16 cellular contexts compared by ENCODE assay signal in the genomic region with DNA sequence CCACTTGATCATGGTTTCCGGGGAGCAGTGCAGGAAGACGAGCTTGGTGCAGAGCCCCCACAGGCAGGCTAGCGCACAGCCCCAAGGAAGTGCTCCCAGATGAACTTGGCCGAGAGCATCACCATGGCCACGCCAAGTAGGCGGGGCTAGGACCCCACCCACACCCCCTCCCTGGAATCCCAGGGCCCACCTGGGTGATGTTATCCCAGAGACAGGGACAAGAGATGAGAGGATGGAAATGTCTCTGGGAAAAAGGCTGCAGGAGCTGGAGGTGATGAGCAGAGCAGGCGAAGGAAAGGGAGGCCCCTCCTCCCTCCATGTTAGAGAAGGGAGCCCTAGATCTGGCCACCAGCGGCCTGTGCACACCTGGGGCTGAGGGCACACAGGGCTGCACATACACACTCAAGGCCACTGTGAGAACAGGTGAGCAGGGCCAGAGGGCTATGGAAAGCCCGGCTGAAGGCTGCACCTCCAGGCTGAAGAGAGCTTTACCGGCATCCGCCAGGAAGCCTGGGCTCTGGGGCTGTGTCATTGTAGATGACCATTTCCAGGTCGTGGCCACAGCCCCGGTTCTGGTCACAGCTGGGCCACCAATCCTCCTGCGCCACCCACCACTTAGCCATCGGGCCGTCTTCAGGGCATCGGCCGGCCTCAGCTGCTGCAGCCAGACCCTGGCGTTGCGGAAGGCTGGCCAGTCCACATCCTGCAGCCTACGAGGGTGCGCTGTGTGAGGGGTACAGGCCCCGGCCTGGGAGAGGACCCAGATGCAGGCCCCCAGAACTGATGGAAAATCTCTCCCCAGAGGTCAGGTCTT. TPM values are rescaled to one million over a fixed set of nuclear protein-coding genes. Genes with fewer than 3 reads are reported as not detected.
DNase-seq lines count a peak whose midpoint lies in the region; ATAC-seq and TF ChIP-seq lines count a peak whose summit lies in the region.
"Had no signal": no experiment of that assay in that cellular context is flagged by ENCODE, and none has a peak within 500 bp of the region (broad histone marks: within the 10 kb centered on the region; RNA-seq: fewer than 3 reads in every experiment).

No MANE protein-coding gene starts in this region.

- no peak overlapping the region for H2BK15ac ChIP-seq in mesendoderm (replicated peaks; ENCODE audit: low read depth)

- H3K36me3 Mint-ChIP-seq in MCF 10A (ENCODE audit: insufficient read depth, unreplicated experiment) (no peaks in the 10 kb centered on the region), Calu3 (ENCODE audit: insufficient read depth, unreplicated experiment) (peaks cover 9% of the 10 kb centered on the region)

- no peak overlapping the region for H3K18ac ChIP-seq in mesendoderm (ENCODE audit: low read length)

- TF ChIP-seq CTCF in breast epithelium (IDR thresholded peaks at IDR 0.05), result no peak
- no peak for TF ChIP-seq CTCF in MCF 10A (IDR thresholded peaks at IDR 0.05; ENCODE audit: unreplicated experiment)
- no peak for TF ChIP-seq CTCF in transverse colon (IDR thresholded peaks at IDR 0.05)
- TF ChIP-seq CTCF in Calu3 (IDR thresholded peaks at IDR 0.05; ENCODE audit: unreplicated experiment), result no peak

- TF ChIP-seq EP300 in transverse colon (IDR thresholded peaks at IDR 0.05; ENCODE audit: low read depth), result no peak

- no peak overlapping the region for H4K8ac ChIP-seq in mesendoderm (ENCODE audit: low read depth, low read length)

- 87% methylated on average over 23 of the region's 23 CpGs; no CpG with 5 or more reads in 1 of the 2 donors for WGBS in transverse colon (ENCODE audit: low coverage in 1 of 2), 2 donors
- no CpG with 5 or more reads among the region's 23 CpGs for WGBS in mesendoderm (ENCODE audit: extremely low coverage, insufficient coverage, low lambda C conversion rate)

- CTCF ChIA-PET in MCF 10A (lab: Yijun Ruan, JAX) (no interaction called here), Calu3 (lab: Charles Lee) (no interaction called here)

- H3K27ac Mint-ChIP-seq in MCF 10A (ENCODE audit: low read depth, unreplicated experiment) (no peak overlapping the region), Calu3 (ENCODE audit: unreplicated experiment) (no peak overlapping the region)

- H3K27ac ChIP-seq in breast epithelium, result no peak overlapping the region
- no peak overlapping the region for H3K27ac ChIP-seq in transverse colon
- no peak overlapping the region for H3K27ac ChIP-seq in mesendoderm (ENCODE audit: low read depth, low read length)
- H3K27ac ChIP-seq: cardiac muscle cell, heart right ventricle had no signal

- no peak overlapping the region for H4K5ac ChIP-seq in mesendoderm (ENCODE audit: low read length)

- H3K4me3 Mint-ChIP-seq in MCF 10A (ENCODE audit: unreplicated experiment) (no peak overlapping the region), Calu3 (ENCODE audit: low read depth, unreplicated experiment) (no peak overlapping the region)

- no peak overlapping the region for H3K4me2 ChIP-seq in mesendoderm (ENCODE audit: low read length)

- BruUV-seq in MCF 10A (replicated peaks; lab: Mats Ljungman, UMichigan) (no TSS peak), Calu3 (replicated peaks; lab: Mats Ljungman, UMichigan) (no TSS peak)

- no peak overlapping the region for H2AK5ac ChIP-seq in mesendoderm (ENCODE audit: low read length)

- POLR2A ChIA-PET in MCF 10A (lab: Yijun Ruan, JAX), result interaction anchor here (0.6 kb wide), 2 partner anchors 24 to 204 kb away, joined by 3 to 4 read pairs; no protein-coding TSS in a partner anchor

- no peak overlapping the region for H3K56ac ChIP-seq in mesendoderm (ENCODE audit: low read length)

- intact Hi-C loops in breast epithelium (cut with DNase I; ENCODE audit: low total_unique reads), result no loop called here
- intact Hi-C loops in MCF 10A (cut with micrococcal nuclease), result no loop called here
- intact Hi-C loops in left colon (cut with DNase I, micrococcal nuclease), result no loop called here
- intact Hi-C loops in transverse colon (cut with DNase I; ENCODE audit: low total_unique reads), result no loop called here
- intact Hi-C loops in Calu3 (cut with micrococcal nuclease; ENCODE audit: unreplicated experiment), result no loop called here

- DNase-seq in breast epithelium (ENCODE audit: low spot score in 2 of 2) (peak; percentile 14 to 45), MCF 10A (ENCODE audit: unreplicated experiment) (no peak), left colon (peak in 1 of 2 donors; percentile 19), transverse colon (peak; percentile 7), mesendoderm (no peak), A172 (ENCODE audit: low spot score) (no peak), Calu3 (no peak)
- peak; percentile 43 for DNase-seq in activated CD8-positive, alpha-beta memory T cell treated with anti-CD3 and anti-CD28 coated beads, Interleukin-2, amount 50 U/mL, for 48 hours
- DNase-seq: activated CD4-positive, CD25-positive, alpha-beta regulatory T cell; activated naive CD4-positive, alpha-beta T cell; heart right ventricle; KG1; NCI-H748 treated with DMSO at 0.1 percent for 48 hours; stimulated activated CD4-positive, alpha-beta T cell treated with anti-CD3 and anti-CD28 coated beads, Interleukin-4, amount 100 ng/mL, for 4 hours; stimulated activated naive CD4-positive, alpha-beta T cell had no signal

- H3K4me1 Mint-ChIP-seq in MCF 10A (ENCODE audit: insufficient read depth, unreplicated experiment) (no peaks in the 10 kb centered on the region), Calu3 (ENCODE audit: low read depth, unreplicated experiment) (no peaks in the 10 kb centered on the region)

- H3K9me3 ChIP-seq in breast epithelium, result no peaks in the 10 kb centered on the region
- H3K9me3 ChIP-seq in transverse colon, result no peaks in the 10 kb centered on the region
- H3K9me3 ChIP-seq: heart right ventricle had no signal

- peak; percentile 14 for ATAC-seq in left colon

- H3K9me3 Mint-ChIP-seq in MCF 10A (ENCODE audit: unreplicated experiment) (no peaks in the 10 kb centered on the region), Calu3 (ENCODE audit: low read depth, unreplicated experiment) (no peaks in the 10 kb centered on the region)

- no peak overlapping the region for H2BK120ac ChIP-seq in mesendoderm (ENCODE audit: low read depth, low read length)

- peaks cover 0 to 7% of the 10 kb centered on the region in 2 donors for H3K27me3 ChIP-seq in breast epithelium
- H3K27me3 ChIP-seq in transverse colon, result peaks cover 15% of the 10 kb centered on the region
- no peaks in the 10 kb centered on the region for H3K27me3 ChIP-seq in mesendoderm (ENCODE audit: insufficient read depth, low read length, poor library complexity)
- H3K27me3 ChIP-seq: cardiac muscle cell had no signal

- no peaks in the 10 kb centered on the region for H3K79me1 ChIP-seq in mesendoderm (ENCODE audit: low read length)

- no peaks in the 10 kb centered on the region for H3K36me3 ChIP-seq in breast epithelium
- no peaks in the 10 kb centered on the region for H3K36me3 ChIP-seq in transverse colon
- H3K36me3 ChIP-seq in mesendoderm (ENCODE audit: control insufficient read depth, insufficient read depth, low read length), result no peaks in the 10 kb centered on the region
- H3K36me3 ChIP-seq: cardiac muscle cell had no signal

- no peak overlapping the region for H3K4ac ChIP-seq in mesendoderm (ENCODE audit: low read depth, low read length)

- H2BK5ac ChIP-seq in mesendoderm (ENCODE audit: low read length), result no peak overlapping the region

- no peaks in the 10 kb centered on the region for H3K79me2 ChIP-seq in mesendoderm (ENCODE audit: control insufficient read depth, insufficient read depth, low read length)

- no peak overlapping the region for H3K23ac ChIP-seq in mesendoderm (ENCODE audit: low read length)

- TF ChIP-seq POLR2A in breast epithelium (IDR thresholded peaks at IDR 0.05) (no peak), transverse colon (IDR thresholded peaks at IDR 0.05) (no peak)

- no peak overlapping the region for H3K4me3 ChIP-seq in breast epithelium
- no peak overlapping the region for H3K4me3 ChIP-seq in transverse colon
- H3K4me3 ChIP-seq in mesendoderm (ENCODE audit: low read length), result no peak overlapping the region
- H3K4me3 ChIP-seq: cardiac muscle cell, heart right ventricle had no signal

- H3K4me1 ChIP-seq in breast epithelium (no peaks in the 10 kb centered on the region), transverse colon (no peaks in the 10 kb centered on the region), mesendoderm (ENCODE audit: control insufficient read depth, low read depth, low read length) (no peaks in the 10 kb centered on the region)
- H3K4me1 ChIP-seq: heart right ventricle had no signal

- in situ Hi-C loops in transverse colon (cut with MboI; ENCODE audit: low pct_ligation_motif_present in 1 of 4, low pct_unique_long_range_greater_than_20kb in 1 of 4, low sequenced_read_pairs in 3 of 4), result no loop called here

- H3K27me3 Mint-ChIP-seq in MCF 10A (ENCODE audit: insufficient read depth, unreplicated experiment) (peaks cover 22% of the 10 kb centered on the region), Calu3 (ENCODE audit: unreplicated experiment) (peaks cover 37% of the 10 kb centered on the region)

- H3K9ac ChIP-seq in mesendoderm (ENCODE audit: low read length), result no peak overlapping the region

RNA-seq across cellular contexts. Expression of gene NPEPL1, which starts 24.9 kb away (rescaled TPM):
- total RNA-seq in breast epithelium (10 to 100 TPM; 26.8 to 35.7 (median 30.8) TPM), MCF 10A (2022) (23.4 and 25.8 TPM in 2 replicates), left colon (10 to 100 TPM; 30.3 to 31.1 TPM), transverse colon (100 to 1,000 TPM in 1 of 4 donors, 10 to 100 TPM in 3; 33.3 to 109 (median 66.9) TPM), Calu3 (2022) (18.1 and 21.4 TPM in 2 replicates)
- 10.3 TPM for polyA plus RNA-seq in mesendoderm (2013, experiment 1 of 2)
- polyA plus RNA-seq in mesendoderm (2013, experiment 2 of 2), result 10.5 TPM
- 5.9 and 7.2 TPM in 2 replicates for total RNA-seq in A172 (2014; rRNA removed; shearing (Covaris generic))

Comparison
In these comparisons a context has a peak if more than half of its experiments do, and no peak if none do; other contexts are left out.
1. DNase-seq: peak in breast epithelium (2 of 2), activated CD8-positive, alpha-beta memory T cell treated with anti-CD3 and anti-CD28 coated beads, Interleukin-2, amount 50 U/mL, for 48 hours (single experiment) and transverse colon (single experiment); none in MCF 10A (single experiment), mesendoderm (single experiment), A172 (single experiment) and Calu3 (single experiment).